Comparison of ENCODE assay signal across 12 cellular contexts in the genomic region with DNA sequence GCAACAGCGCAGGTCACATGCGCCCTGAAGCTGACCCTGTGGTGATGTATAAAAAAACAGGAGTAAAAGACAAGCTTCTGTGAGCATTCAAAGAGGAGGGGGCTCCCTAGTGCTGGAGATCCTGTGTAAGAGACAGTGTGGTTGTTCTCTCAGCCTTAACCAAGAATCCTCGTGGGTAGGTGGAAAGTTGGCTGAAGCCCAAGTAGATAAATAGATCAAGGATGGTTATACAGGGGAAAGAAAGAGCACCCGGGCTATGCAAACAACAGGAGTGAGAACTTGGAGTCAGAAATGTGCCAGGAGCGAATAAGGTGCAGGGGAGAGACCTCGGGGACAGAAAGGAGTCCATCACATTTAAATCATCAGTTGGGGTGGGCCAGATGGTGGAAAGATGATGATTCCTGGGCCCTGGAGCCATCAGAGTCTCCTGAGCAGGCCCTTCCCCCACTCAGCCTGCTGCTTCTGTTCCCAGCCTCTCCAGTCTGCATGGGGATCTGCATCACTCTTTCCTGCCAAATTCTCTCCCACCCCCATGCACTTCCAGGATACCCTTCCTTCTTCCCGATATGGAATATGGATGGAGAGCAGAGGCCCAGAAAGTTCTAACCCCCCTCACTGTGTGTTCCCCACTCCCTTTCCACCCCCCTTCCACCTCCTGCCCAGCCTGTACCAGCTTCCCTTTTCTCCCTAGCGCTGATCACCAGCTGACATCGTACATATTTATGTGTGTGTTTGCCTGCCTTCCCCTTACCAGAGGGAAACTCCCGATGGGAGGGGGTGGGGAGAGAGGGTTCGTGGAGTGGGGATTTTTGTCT.
DNase-seq lines count a peak whose midpoint lies in the region; ATAC-seq, FAIRE-seq and TF ChIP-seq lines count a peak whose summit lies in the region.
"Had no signal": no experiment of that assay in that cellular context is flagged by ENCODE, and none has a peak within 500 bp of the region (broad histone marks: within the 10 kb centered on the region; RNA-seq: fewer than 3 reads in every experiment).

No MANE protein-coding gene starts in this region.

- H3K27me3 ChIP-seq in small intestine (ENCODE audit: control insufficient read depth in 2 of 2, insufficient read depth in 2 of 2, low read length in 2 of 2) = no peaks in the 10 kb centered on the region
- H3K27me3 ChIP-seq in suprapubic skin = no peaks in the 10 kb centered on the region
- H3K27me3 ChIP-seq: body of pancreas, MG63 had no signal

- 12 to 38% (median 21%) methylated on average over 11 of the region's 11 CpGs for WGBS in small intestine, 3 donors
- WGBS in suprapubic skin = 60% methylated on average over 11 of the region's 11 CpGs

- TF ChIP-seq POLR2A in suprapubic skin (IDR thresholded peaks at IDR 0.05) = no peak

- H3K9me3 ChIP-seq in small intestine (ENCODE audit: control insufficient read depth, low read depth) = no peaks in the 10 kb centered on the region
- no peaks in the 10 kb centered on the region for H3K9me3 ChIP-seq in suprapubic skin
- H3K9me3 ChIP-seq: body of pancreas, MG63 had no signal

- H3K4me1 ChIP-seq in small intestine (ENCODE audit: control insufficient read depth in 2 of 2, insufficient read depth in 1 of 2, low read depth in 1 of 2, low read length in 1 of 2) = peaks cover 12 to 13% of the 10 kb centered on the region in 2 donors
- H3K4me1 ChIP-seq in suprapubic skin = no peaks in the 10 kb centered on the region
- H3K4me1 ChIP-seq: parathyroid adenoma had no signal

- peak overlapping the region; percentile 34 to 59 for H3K27ac ChIP-seq in small intestine (ENCODE audit: low read depth in 1 of 2, low read length in 1 of 2)
- no peak overlapping the region for H3K27ac ChIP-seq in suprapubic skin
- H3K27ac ChIP-seq: body of pancreas, parathyroid adenoma had no signal

- DNase-seq in Jurkat, Clone E6-1 (ENCODE audit: low read depth, low spot score) = peak; percentile 4
- DNase-seq in SHP77 treated with DMSO at 0.1 percent for 48 hours (lab: John Stamatoyannopoulos, UW) = peak; percentile 82
- peak; percentile 76 to 79 for DNase-seq in hippocampal formation (lab: John Stamatoyannopoulos, UW)
- DNase-seq in small intestine = peak; percentile 58
- no peak for DNase-seq in activated CD4-positive, alpha-beta T cell treated with anti-CD3 and anti-CD28 coated beads, Interleukin-2, amount 50 U/mL, for 48 hours
- no peak for DNase-seq in suprapubic skin (ENCODE audit: low spot score in 2 of 2)
- DNase-seq in left lobe of liver (ENCODE audit: low spot score) = no peak
- DNase-seq: body of pancreas, Calu3, MG63, T1000 had no signal

- TF ChIP-seq CTCF in suprapubic skin (IDR thresholded peaks at IDR 0.05) = no peak

- H3K36me3 ChIP-seq in small intestine (ENCODE audit: control insufficient read depth in 2 of 2, insufficient read depth in 2 of 2, low read length in 2 of 2) = no peaks in the 10 kb centered on the region
- H3K36me3 ChIP-seq in suprapubic skin = no peaks in the 10 kb centered on the region
- H3K36me3 ChIP-seq: MG63 had no signal

- FAIRE-seq in small intestine (lab: Jason Lieb, UNC) = no peak

- no peak for TF ChIP-seq EP300 in suprapubic skin (IDR thresholded peaks at IDR 0.05)

- ATAC-seq in left lobe of liver = no peak
- ATAC-seq: body of pancreas had no signal

- H3K4me3 ChIP-seq in Jurkat, Clone E6-1 (ENCODE audit: low read length) = no peak overlapping the region
- H3K4me3 ChIP-seq in small intestine (ENCODE audit: low read depth in 1 of 2, low read length in 2 of 2) (peak overlapping the region; percentile 3 to 12), suprapubic skin (no peak overlapping the region)
- H3K4me3 ChIP-seq: body of pancreas, MG63 had no signal

Comparison
In these comparisons a context has a peak if more than half of its experiments do, and no peak if none do; other contexts are left out.
1. DNase-seq: peak in Jurkat, Clone E6-1 (single experiment), SHP77 treated with DMSO at 0.1 percent for 48 hours (single experiment), hippocampal formation (2 of 2) and small intestine (single experiment); none in activated CD4-positive, alpha-beta T cell treated with anti-CD3 and anti-CD28 coated beads, Interleukin-2, amount 50 U/mL, for 48 hours (0 of 2), suprapubic skin (0 of 2) and left lobe of liver (single experiment).
2. H3K4me3 ChIP-seq: peak in small intestine (2 of 2); none in Jurkat, Clone E6-1 (single experiment) and suprapubic skin (single experiment).